In the genomic region with DNA sequence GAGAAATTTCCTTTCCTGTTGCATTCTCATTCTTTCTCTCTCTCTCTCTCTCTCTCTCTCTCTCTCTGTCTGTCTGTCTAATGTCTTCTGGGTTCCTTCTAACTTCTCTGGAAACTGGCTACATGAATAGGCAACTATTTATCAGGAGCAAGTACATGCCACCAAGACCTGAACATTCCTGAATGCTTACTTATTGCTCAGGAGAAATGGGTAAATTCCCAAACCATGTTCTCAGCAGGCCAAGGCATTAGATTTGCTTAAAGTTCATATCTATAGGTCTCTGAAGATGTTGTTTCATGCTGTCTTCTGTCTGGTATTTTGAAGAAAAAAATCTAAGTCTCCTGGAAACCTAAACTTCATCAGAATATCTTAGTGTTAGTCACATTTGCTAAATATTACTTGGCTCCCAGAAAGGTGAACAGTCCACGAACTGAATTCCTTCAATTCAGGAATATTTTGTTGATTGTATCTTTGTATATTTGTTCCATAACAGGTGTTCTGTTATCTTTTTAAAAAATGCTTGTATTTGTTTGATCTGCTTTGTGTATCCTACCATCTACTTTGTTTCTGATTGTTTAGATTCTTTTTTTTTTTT, we compare ENCODE assay signal across 20 cellular contexts.
"Had no signal": no experiment of that assay in that cellular context is flagged by ENCODE, and none has a peak within 500 bp of the region (broad histone marks: within the 10 kb centered on the region; RNA-seq: fewer than 3 reads in every experiment).

No MANE protein-coding gene starts in this region.

- ATAC-seq: esophagus mucosa; gastrocnemius medialis; left lobe of liver; lower lobe of right lung; naive thymus-derived CD4-positive, alpha-beta T cell; sciatic nerve; stimulated activated memory B cell treated with anti-CD40 and anti-IgM and Interleukin-4, amounts not matched to agents 10 μg/mL and 1 μg/mL and 100 μg/mL, for 72 hours had no signal

- H3K4me3 ChIP-seq: gastrocnemius medialis, lower lobe of right lung, smooth muscle cell, stomach, suprapubic skin, tibial nerve had no signal

- H3K4me1 ChIP-seq: gastrocnemius medialis, lower lobe of right lung, stomach, suprapubic skin, tibial nerve had no signal

- H3K36me3 ChIP-seq: gastrocnemius medialis, lower lobe of right lung, stomach, suprapubic skin, tibial nerve had no signal

- DNase-seq: activated gamma-delta T cell treated with Interleukin-2 at 50 U/mL for 16 hours; activated T-cell treated with anti-CD3 and anti-CD28 coated beads, Interleukin-2, amount 50 U/mL, for 1 hour; aorta; effector memory CD4-positive, alpha-beta T cell; gastrocnemius medialis; head of caudate nucleus; islet precursor cell; lower lobe of right lung; naive thymus-derived CD4-positive, alpha-beta T cell; posterior cingulate gyrus; stimulated activated CD4-positive, alpha-beta T cell treated with anti-CD3 and anti-CD28 coated beads, Interleukin-15, amount 100 ng/mL, for 24 hours; stomach; T-helper 1 cell had no signal

- H3K27ac ChIP-seq: gastrocnemius medialis, lower lobe of right lung, stomach, suprapubic skin, tibial nerve had no signal

- H3K27me3 ChIP-seq: gastrocnemius medialis, stomach, suprapubic skin, tibial nerve had no signal

- H3K9me3 ChIP-seq: gastrocnemius medialis, lower lobe of right lung, suprapubic skin had no signal
